In genomic region chr2:79125721-79125985, GRCh38 we compare ENCODE assay signal across 39 cellular contexts. TPM values are rescaled to one million over a fixed set of nuclear protein-coding genes. Genes with fewer than 3 reads are reported as not detected.
"Had no signal": no experiment of that assay in that cellular context is flagged by ENCODE, and none has a peak within 500 bp of the region (broad histone marks: within the 10 kb centered on the region; RNA-seq: fewer than 3 reads in every experiment).

No MANE protein-coding gene starts in this region.

- FAIRE-seq: astrocyte, bronchial epithelial cell had no signal

- H3K27me3 ChIP-seq: adrenal gland, ascending aorta, body of pancreas, brain microvascular endothelial cell, breast epithelium, cardiac muscle cell had no signal

- ATAC-seq: activated naive CD4-positive, alpha-beta T cell treated with anti-CD3 and anti-CD28 coated beads, Interleukin-2, amount 50 U/mL, for 72 hours; activated naive CD8-positive, alpha-beta T cell treated with anti-CD3 and anti-CD28 coated beads, Interleukin-2, amount 50 U/mL, for 24 hours; activated T-cell treated with anti-CD3 and anti-CD28 coated beads, Interleukin-2, amount 50 U/mL, for 4 hours; activated T-cell treated with anti-CD3 and anti-CD28 coated beads, Interleukin-2, amount 50 U/mL, for 72 hours; activated T-helper 17 cell treated with anti-CD3 and anti-CD28 coated beads, Interleukin-2, amount 50 U/mL, for 72 hours had no signal

- DNase-seq: activated effector memory CD4-positive, alpha-beta T cell treated with anti-CD3 and anti-CD28 coated beads, Interleukin-2, amount 50 U/mL, for 16 hours; activated effector memory CD4-positive, alpha-beta T cell treated with Interleukin-2 at 50 U/mL for 16 hours; activated gamma-delta T cell; activated gamma-delta T cell treated with Interleukin-2 at 50 U/mL for 16 hours; activated naive CD4-positive, alpha-beta T cell; activated naive CD4-positive, alpha-beta T cell treated with anti-CD3 and anti-CD28 coated beads for 36 hours; activated naive CD4-positive, alpha-beta T cell treated with anti-CD3 and anti-CD28 coated beads, Interleukin-2, amount 10 ng/mL, durations not matched to agents 7 days and 5 days; activated naive CD4-positive, alpha-beta T cell treated with anti-CD3 and anti-CD28 coated beads, Interleukin-2, amount 50 U/mL, for 16 hours; activated naive CD4-positive, alpha-beta T cell treated with Interleukin-2 at 50 U/mL for 16 hours; activated naive CD8-positive, alpha-beta T cell treated with anti-CD3 and anti-CD28 coated beads for 36 hours; activated naive CD8-positive, alpha-beta T cell treated with anti-CD3 and anti-CD28 coated beads, Interleukin-2, amount 10 ng/mL, durations not matched to agents 7 days and 5 days; activated naive CD8-positive, alpha-beta T cell treated with anti-CD3 and anti-CD28 coated beads, Interleukin-2, amount 50 U/mL, for 24 hours; activated T-cell treated with anti-CD3 and anti-CD28 coated beads, Interleukin-2, amount 50 U/mL, for 1 hour; activated T-cell treated with anti-CD3 and anti-CD28 coated beads, Interleukin-2, amount 50 U/mL, for 24 hours; activated T-cell treated with anti-CD3 and anti-CD28 coated beads, Interleukin-2, amount 50 U/mL, for 4 hours; activated T-cell treated with anti-CD3 and anti-CD28 coated beads, Interleukin-2, amount 50 U/mL, for 48 hours; activated T-cell treated with anti-CD3 and anti-CD28 coated beads, Interleukin-2, amount 50 U/mL, for 72 hours; adrenal gland; amniotic stem cell; amygdala; anterior cingulate cortex; aorta; brain microvascular endothelial cell; caudate nucleus; central memory CD4-positive, alpha-beta T cell; cerebellar nuclear complex had no signal

- H3K36me3 ChIP-seq: adrenal gland, ascending aorta, brain microvascular endothelial cell, breast epithelium, cardiac muscle cell had no signal

- H3K4me1 ChIP-seq: adrenal gland, ascending aorta, breast epithelium had no signal

- H3K9me3 ChIP-seq: adrenal gland, ascending aorta, body of pancreas, breast epithelium had no signal

- H3K4me3 ChIP-seq: adrenal gland, ascending aorta, body of pancreas, breast epithelium, cardiac muscle cell had no signal

- H3K27ac ChIP-seq: adrenal gland, ascending aorta, brain microvascular endothelial cell, breast epithelium, cardiac muscle cell had no signal

RNA-seq across cellular contexts. Expression of gene REG1A, which starts 5.4 kb away (rescaled TPM):
- total RNA-seq: activated naive CD4-positive, alpha-beta T cell treated with anti-CD3 and anti-CD28 coated beads for 36 hours; activated naive CD4-positive, alpha-beta T cell treated with anti-CD3 and anti-CD28 coated beads, Interleukin-2, amount 50 U/mL, for 72 hours; activated naive CD8-positive, alpha-beta T cell treated with anti-CD3 and anti-CD28 coated beads for 36 hours; activated naive CD8-positive, alpha-beta T cell treated with anti-CD3 and anti-CD28 coated beads, Interleukin-2, amount 10 ng/mL, durations not matched to agents 7 days and 5 days; activated T-cell treated with anti-CD3 and anti-CD28 coated beads, Interleukin-2, amount 50 U/mL, for 72 hours; activated T-helper 1 cell treated with anti-CD3 and anti-CD28 coated beads, Interleukin-12 subunit alpha, Interleukin-12 subunit beta, Interleukin-2, Interleukin-4 antibody, amounts not matched to agents 30 ng/mL and 10 ng/mL and 1 ng/mL, durations not matched to agents 14 hours and 24 hours and 36 hours; activated T-helper 17 cell treated with anti-CD3 and anti-CD28 coated beads, Interleukin-2, amount 50 U/mL, for 72 hours; activated T-helper 2 cell treated with anti-CD3 and anti-CD28 coated beads, Interferon-gamma antibody, Interleukin-2, Interleukin-4, amounts not matched to agents 10 μg/mL and 5 μg/mL and 100 μg/mL, durations not matched to agents 14 hours and 24 hours and 36 hours; astrocyte; breast epithelium; bronchial epithelial cell; cardiac muscle cell; cardiac septum; chondrocyte had no signal

RNA-seq across cellular contexts. Expression of gene REG3A, which starts 33.9 kb away (rescaled TPM):
- total RNA-seq: activated naive CD4-positive, alpha-beta T cell treated with anti-CD3 and anti-CD28 coated beads for 36 hours; activated naive CD4-positive, alpha-beta T cell treated with anti-CD3 and anti-CD28 coated beads, Interleukin-2, amount 50 U/mL, for 72 hours; activated naive CD8-positive, alpha-beta T cell treated with anti-CD3 and anti-CD28 coated beads for 36 hours; activated naive CD8-positive, alpha-beta T cell treated with anti-CD3 and anti-CD28 coated beads, Interleukin-2, amount 10 ng/mL, durations not matched to agents 7 days and 5 days; activated T-cell treated with anti-CD3 and anti-CD28 coated beads, Interleukin-2, amount 50 U/mL, for 72 hours; activated T-helper 1 cell treated with anti-CD3 and anti-CD28 coated beads, Interleukin-12 subunit alpha, Interleukin-12 subunit beta, Interleukin-2, Interleukin-4 antibody, amounts not matched to agents 30 ng/mL and 10 ng/mL and 1 ng/mL, durations not matched to agents 14 hours and 24 hours and 36 hours; activated T-helper 17 cell treated with anti-CD3 and anti-CD28 coated beads, Interleukin-2, amount 50 U/mL, for 72 hours; activated T-helper 2 cell treated with anti-CD3 and anti-CD28 coated beads, Interferon-gamma antibody, Interleukin-2, Interleukin-4, amounts not matched to agents 10 μg/mL and 5 μg/mL and 100 μg/mL, durations not matched to agents 14 hours and 24 hours and 36 hours; ascending aorta; astrocyte; breast epithelium; bronchial epithelial cell; cardiac septum; chondrocyte had no signal

RNA-seq across cellular contexts. Expression of gene REG1B, which starts 37.9 kb away (rescaled TPM):
- total RNA-seq: activated naive CD4-positive, alpha-beta T cell treated with anti-CD3 and anti-CD28 coated beads for 36 hours; activated naive CD4-positive, alpha-beta T cell treated with anti-CD3 and anti-CD28 coated beads, Interleukin-2, amount 50 U/mL, for 72 hours; activated naive CD8-positive, alpha-beta T cell treated with anti-CD3 and anti-CD28 coated beads for 36 hours; activated naive CD8-positive, alpha-beta T cell treated with anti-CD3 and anti-CD28 coated beads, Interleukin-2, amount 10 ng/mL, durations not matched to agents 7 days and 5 days; activated T-cell treated with anti-CD3 and anti-CD28 coated beads, Interleukin-2, amount 50 U/mL, for 72 hours; activated T-helper 1 cell treated with anti-CD3 and anti-CD28 coated beads, Interleukin-12 subunit alpha, Interleukin-12 subunit beta, Interleukin-2, Interleukin-4 antibody, amounts not matched to agents 30 ng/mL and 10 ng/mL and 1 ng/mL, durations not matched to agents 14 hours and 24 hours and 36 hours; activated T-helper 17 cell treated with anti-CD3 and anti-CD28 coated beads, Interleukin-2, amount 50 U/mL, for 72 hours; activated T-helper 2 cell treated with anti-CD3 and anti-CD28 coated beads, Interferon-gamma antibody, Interleukin-2, Interleukin-4, amounts not matched to agents 10 μg/mL and 5 μg/mL and 100 μg/mL, durations not matched to agents 14 hours and 24 hours and 36 hours; ascending aorta; astrocyte; breast epithelium; bronchial epithelial cell; cardiac muscle cell; cardiac septum; cerebellum; chondrocyte had no signal
- polyA plus RNA-seq: cardiac muscle cell had no signal
